Comparison of ENCODE assay signal across 6 cellular contexts in the genomic region with DNA sequence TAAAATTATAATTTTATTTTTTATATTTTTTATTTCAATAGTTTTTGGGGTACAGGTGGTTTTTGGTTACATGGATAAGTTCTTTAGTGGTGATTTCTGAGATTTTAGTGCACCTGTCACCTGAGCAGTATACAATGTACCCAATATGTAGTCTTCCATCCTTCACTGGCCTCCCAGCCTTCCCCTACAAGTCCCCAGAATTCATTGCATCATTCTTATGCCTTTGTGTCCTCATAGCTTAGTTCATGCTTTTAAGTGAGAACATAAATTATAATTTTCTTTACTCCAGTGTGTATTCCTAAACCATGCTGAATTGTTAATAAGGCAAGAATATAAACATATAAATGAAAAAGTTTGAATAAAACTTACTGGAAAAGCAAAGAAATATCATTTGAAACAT.
"Had no signal": no experiment of that assay in that cellular context is flagged by ENCODE, and none has a peak within 500 bp of the region (broad histone marks: within the 10 kb centered on the region; RNA-seq: fewer than 3 reads in every experiment).

No MANE protein-coding gene starts in this region.

- H3K4me2 ChIP-seq: KMS-11 had no signal

- DNase-seq: KBM-7, KG1 had no signal

- FAIRE-seq: HTR-8/SVneo, K562 had no signal

- H3K27ac ChIP-seq: HL-60, KMS-11 had no signal

- ATAC-seq: K562 had no signal

- H3K4me3 ChIP-seq: K562 had no signal

- H3K9ac ChIP-seq: KMS-11 had no signal
